1 cellular context compared by ENCODE assay signal in genomic region chr6:26311012-26311384, GRCh38.
TF ChIP-seq lines count a peak whose summit lies in the region.

No MANE protein-coding gene starts in this region.

TF ChIP-seq in K562, 482 proteins besides CTCF, POLR2A, EP300 and RAD21 (continued from another document):
- peak; percentile 82 for TF ChIP-seq CHAMP1 (IDR thresholded peaks at IDR 0.05)
- no peak for TF ChIP-seq ZNF780A (CRISPR knock-in tag; IDR thresholded peaks at IDR 0.05)
- TF ChIP-seq ZNF431 (CRISPR knock-in tag; IDR thresholded peaks at IDR 0.05): 0 out of 2 replicates have a peak, but pooled peaks have one; percentile 25
- TF ChIP-seq BDP1 (IDR thresholded peaks at IDR 0.05; ENCODE audit: insufficient read depth, insufficient read length): peak; percentile 41
- TF ChIP-seq TAF15 (IDR thresholded peaks at IDR 0.05; ENCODE audit: low read depth, low read length): no peak
- TF ChIP-seq FOXP1 (CRISPR knock-in tag; IDR thresholded peaks at IDR 0.05): no peak
- peak; percentile 63 to 75 for TF ChIP-seq KDM1A (IDR thresholded peaks at IDR 0.05)
- TF ChIP-seq RUNX1 (IDR thresholded peaks at IDR 0.05; ENCODE audit: low read depth): no peak
- 0 out of 2 replicates have a peak, but pooled peaks have one; percentile 53 for TF ChIP-seq NR1H2 (CRISPR knock-in tag; IDR thresholded peaks at IDR 0.05)
- peak; percentile 40; the same call in 1 of the 2 replicates for TF ChIP-seq ZNF274 (IDR thresholded peaks at IDR 0.05; ENCODE audit: borderline replicate concordance, low read depth, low read length)
- TF ChIP-seq ETS2 (tag; IDR thresholded peaks at IDR 0.05; ENCODE audit: borderline replicate concordance, poor library complexity, severe bottlenecking): no peak
- 0 out of 2 replicates have a peak, but pooled peaks have one; percentile 12 for TF ChIP-seq HDGF (IDR thresholded peaks at IDR 0.05)
- peak; percentile 70; the same call in 1 of the 2 replicates for TF ChIP-seq BCOR (IDR thresholded peaks at IDR 0.05)
- peak; percentile 39 for TF ChIP-seq MEIS2 (IDR thresholded peaks at IDR 0.05; ENCODE audit: partially characterized antibody)
- TF ChIP-seq ETV1 (tag; conservative IDR thresholded peaks at IDR 0.05; ENCODE audit: low read depth): peak; percentile 54
- 0 out of 2 replicates have a peak, but pooled peaks have one; percentile 12 for TF ChIP-seq ELF2 (CRISPR knock-in tag; IDR thresholded peaks at IDR 0.05)
- 0 out of 2 replicates have a peak, but pooled peaks have one; percentile 24 for TF ChIP-seq HES1 (IDR thresholded peaks at IDR 0.05; ENCODE audit: low read depth)
- peak in 1 of 2 experiments; percentile 69; a peak in 1 of 4 replicates for TF ChIP-seq CSDE1 (IDR thresholded peaks at IDR 0.05)
- TF ChIP-seq SMARCE1 (IDR thresholded peaks at IDR 0.05): 0 out of 2 replicates have a peak, but pooled peaks have one; percentile 11
- TF ChIP-seq EP400 (IDR thresholded peaks at IDR 0.05): peak; percentile 25; the same call in 1 of the 2 replicates
- TF ChIP-seq FOSL1 (tag; conservative IDR thresholded peaks at IDR 0.05): 0 out of 2 replicates have a peak, but pooled peaks have one; percentile 13
- TF ChIP-seq ZBTB1 (CRISPR knock-in tag; IDR thresholded peaks at IDR 0.05; ENCODE audit: borderline replicate concordance, low read depth): no peak
- peak; percentile 50; the same call in 1 of the 2 replicates for TF ChIP-seq ZNF395 (CRISPR knock-in tag; IDR thresholded peaks at IDR 0.05)
- TF ChIP-seq ETV5 (CRISPR knock-in tag; IDR thresholded peaks at IDR 0.05; ENCODE audit: low read depth): peak; percentile 35
- TF ChIP-seq ZNF609 (CRISPR knock-in tag; IDR thresholded peaks at IDR 0.05; ENCODE audit: borderline replicate concordance): 0 out of 2 replicates have a peak, but pooled peaks have one; percentile 11
- peak; percentile 28; the same call in 1 of the 2 replicates for TF ChIP-seq NFIC (IDR thresholded peaks at IDR 0.05)
- TF ChIP-seq HDAC1 (IDR thresholded peaks at IDR 0.05): peak; percentile 7 to 20; a peak in 2 of 4 replicates
- TF ChIP-seq POLR2H (tag; IDR thresholded peaks at IDR 0.05; ENCODE audit: low read depth): peak; percentile 98
- 0 out of 2 replicates have a peak, but pooled peaks have one; percentile 21 for TF ChIP-seq GATA2 (CRISPR knock-in tag; IDR thresholded peaks at IDR 0.05)
- TF ChIP-seq ZNF77 (CRISPR knock-in tag; IDR thresholded peaks at IDR 0.05): no peak
- TF ChIP-seq ARID4B (CRISPR knock-in tag; IDR thresholded peaks at IDR 0.05): peak; percentile 43; the same call in 1 of the 2 replicates
- TF ChIP-seq CBX8 (IDR thresholded peaks at IDR 0.05; ENCODE audit: borderline replicate concordance, extremely low read depth, low read depth, low read length, poor library complexity, severe bottlenecking): no peak
- 0 out of 2 replicates have a peak, but pooled peaks have one; percentile 0 for TF ChIP-seq DEAF1 (CRISPR knock-in tag; IDR thresholded peaks at IDR 0.05)
- TF ChIP-seq MXD1 (CRISPR knock-in tag; IDR thresholded peaks at IDR 0.05; ENCODE audit: borderline replicate concordance, poor library complexity, severe bottlenecking): no peak
- peak; percentile 7; the same call in 1 of the 2 replicates for TF ChIP-seq SMARCA4 (IDR thresholded peaks at IDR 0.05)
- TF ChIP-seq ARNT (IDR thresholded peaks at IDR 0.05): 0 out of 4 replicates have a peak, but pooled peaks have one; percentile 13 to 47
- TF ChIP-seq RCOR1 (IDR thresholded peaks at IDR 0.05; ENCODE audit: borderline replicate concordance in 1 of 2, low read depth in 2 of 2, low read length in 2 of 2): peak in 1 of 2 experiments; percentile 35; a peak in 1 of 4 replicates
- TF ChIP-seq NCOR1 (IDR thresholded peaks at IDR 0.05): peak; percentile 39; the same call in 1 of the 2 replicates
- TF ChIP-seq SRSF3 (IDR thresholded peaks at IDR 0.05; ENCODE audit: insufficient read depth, low read length): no peak
- TF ChIP-seq JUND (IDR thresholded peaks at IDR 0.05; ENCODE audit: borderline replicate concordance, low read depth, low read length): peak; percentile 52; the same call in 1 of the 2 replicates
- no peak for TF ChIP-seq JUND (tag; IDR thresholded peaks at IDR 0.05; ENCODE audit: borderline replicate concordance, low read depth, low read length)
- 0 out of 2 replicates have a peak, but pooled peaks have one; percentile 68 for TF ChIP-seq ATF6 (CRISPR knock-in tag; IDR thresholded peaks at IDR 0.05)
